1 cellular context compared by ENCODE assay signal in genomic region chrX:54481751-54482150, GRCh38.
TF ChIP-seq lines count a peak whose summit lies in the region.

No MANE protein-coding gene starts in this region.

TF ChIP-seq in SK-N-SH, 30 proteins besides CTCF, POLR2A, EP300 and RAD21 (continued from another document):
- no peak for TF ChIP-seq POLR2AphosphoS5 (IDR thresholded peaks at IDR 0.05; ENCODE audit: low read depth, low read length)
- no peak for TF ChIP-seq ZBTB33 (IDR thresholded peaks at IDR 0.05; ENCODE audit: borderline replicate concordance, low read depth)
- TF ChIP-seq ELF1 (IDR thresholded peaks at IDR 0.05) = no peak
- TF ChIP-seq MEF2A (IDR thresholded peaks at IDR 0.05; ENCODE audit: borderline replicate concordance, low read depth) = no peak
- no peak for TF ChIP-seq CHD2 (IDR thresholded peaks at IDR 0.05; ENCODE audit: low read length, partially characterized antibody)
- TF ChIP-seq NRF1 (IDR thresholded peaks at IDR 0.05; ENCODE audit: low read depth, low read length) = no peak
- TF ChIP-seq, protein P1, sequence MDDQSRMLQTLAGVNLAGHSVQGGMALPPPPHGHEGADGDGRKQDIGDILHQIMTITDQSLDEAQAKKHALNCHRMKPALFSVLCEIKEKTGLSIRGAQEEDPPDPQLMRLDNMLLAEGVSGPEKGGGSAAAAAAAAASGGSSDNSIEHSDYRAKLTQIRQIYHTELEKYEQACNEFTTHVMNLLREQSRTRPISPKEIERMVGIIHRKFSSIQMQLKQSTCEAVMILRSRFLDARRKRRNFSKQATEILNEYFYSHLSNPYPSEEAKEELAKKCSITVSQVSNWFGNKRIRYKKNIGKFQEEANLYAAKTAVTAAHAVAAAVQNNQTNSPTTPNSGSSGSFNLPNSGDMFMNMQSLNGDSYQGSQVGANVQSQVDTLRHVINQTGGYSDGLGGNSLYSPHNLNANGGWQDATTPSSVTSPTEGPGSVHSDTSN (IDR thresholded peaks at IDR 0.05) = no peak
